ENCODE assay signal across 13 cellular contexts in genomic region chr7:91683823-91684222, GRCh38.
DNase-seq lines count a peak whose midpoint lies in the region; ATAC-seq and TF ChIP-seq lines count a peak whose summit lies in the region.
"Had no signal": no experiment of that assay in that cellular context is flagged by ENCODE, and none has a peak within 500 bp of the region (broad histone marks: within the 10 kb centered on the region; RNA-seq: fewer than 3 reads in every experiment).

No MANE protein-coding gene starts in this region.

- peak overlapping the region; percentile 81 for H3K27ac ChIP-seq in cardiac muscle cell
- no peak overlapping the region for H3K27ac ChIP-seq in left ventricle myocardium inferior (replicated peaks)
- H3K27ac ChIP-seq: neural progenitor cell had no signal

- intact Hi-C loops in left ventricle myocardium inferior (cut with micrococcal nuclease), result no loop called here

- no peaks in the 10 kb centered on the region for H3K27me3 ChIP-seq in cardiac muscle cell
- no peaks in the 10 kb centered on the region for H3K27me3 ChIP-seq in left ventricle myocardium inferior (ENCODE audit: low read depth)
- H3K27me3 ChIP-seq: neural progenitor cell had no signal

- ATAC-seq in HG03354 (IDR thresholded peaks at IDR 0.05; ENCODE audit: poor library complexity, severe bottlenecking, unreplicated experiment), result no peak
- ATAC-seq in HG03439 (IDR thresholded peaks at IDR 0.05; ENCODE audit: unreplicated experiment), result no peak

- H3K36me3 ChIP-seq in cardiac muscle cell (no peaks in the 10 kb centered on the region), left ventricle myocardium inferior (peaks cover 15% of the 10 kb centered on the region)
- H3K36me3 ChIP-seq: neural progenitor cell had no signal

- DNase-seq in cardiac muscle cell (ENCODE audit: low read depth in 1 of 2, low spot score in 1 of 2), result peak; percentile 88 to 93
- DNase-seq in left ventricle myocardium inferior, result no peak
- peak; percentile 71 for DNase-seq in NCI-H82 (lab: John Stamatoyannopoulos, UW)
- DNase-seq in erythroblast (lab: John Stamatoyannopoulos, UW), result peak; percentile 5 to 25
- DNase-seq in NCI-H1694 treated with DMSO at 0.1 percent for 48 hours (lab: John Stamatoyannopoulos, UW), result no peak
- DNase-seq in HPDE6-E6E7 (ENCODE audit: extremely low spot score), result no peak
- DNase-seq: C1 segment of cervical spinal cord; cerebellar nuclear complex; NCI-H2081 treated with DMSO at 0.1 percent for 48 hours; stimulated activated CD4-positive, alpha-beta T cell treated with anti-CD3 and anti-CD28 coated beads, Interleukin-2, amount 100 ng/mL, for 24 hours had no signal

- H3K9me3 ChIP-seq in cardiac muscle cell (ENCODE audit: low read depth) (no peaks in the 10 kb centered on the region), left ventricle myocardium inferior (replicated peaks) (peaks cover 40% of the 10 kb centered on the region)

- TF ChIP-seq POLR2A in erythroblast (IDR thresholded peaks at IDR 0.05; ENCODE audit: low read length), result no peak

- H3K4me3 ChIP-seq in cardiac muscle cell, result no peak overlapping the region
- H3K4me3 ChIP-seq in left ventricle myocardium inferior, result no peak overlapping the region
- H3K4me3 ChIP-seq: neural progenitor cell had no signal

- peaks cover 20% of the 10 kb centered on the region for H3K4me1 ChIP-seq in cardiac muscle cell (ENCODE audit: low read depth)
- peaks cover 20% of the 10 kb centered on the region for H3K4me1 ChIP-seq in left ventricle myocardium inferior
- H3K4me1 ChIP-seq: neural progenitor cell had no signal

- no peak for TF ChIP-seq CTCF in cardiac muscle cell (IDR thresholded peaks at IDR 0.05; ENCODE audit: low read depth, low read length)
- TF ChIP-seq CTCF in left ventricle myocardium inferior (IDR thresholded peaks at IDR 0.05; ENCODE audit: borderline replicate concordance), result no peak

Comparison
In these comparisons a context has a peak if more than half of its experiments do, and no peak if none do; other contexts are left out.
1. DNase-seq: peak in cardiac muscle cell (2 of 2), NCI-H82 (single experiment) and erythroblast (2 of 2); none in left ventricle myocardium inferior (single experiment), NCI-H1694 treated with DMSO at 0.1 percent for 48 hours (single experiment) and HPDE6-E6E7 (single experiment).